Comparison of ENCODE assay signal across 8 cellular contexts in genomic region chr17:45433136-45433535, GRCh38. TPM values are rescaled to one million over a fixed set of nuclear protein-coding genes. Genes with fewer than 3 reads are reported as not detected.
DNase-seq lines count a peak whose midpoint lies in the region; ATAC-seq and TF ChIP-seq lines count a peak whose summit lies in the region.

No MANE protein-coding gene starts in this region.

- peak overlapping the region; percentile 64 to 73 (median 70) for H3K27ac Mint-ChIP-seq in IgD-negative memory B cell
- H3K27ac Mint-ChIP-seq in naive thymus-derived CD8-positive, alpha-beta T cell: peak overlapping the region in 4 of 10 donors; percentile 46 to 84 (median 66)

- H3K27ac ChIP-seq in BLaER1 treated with 17β-estradiol and CSF1 and Interleukin-3, amounts not matched to agents 10 nM and 100 nM: peak overlapping the region in 9 of 11 experiments; percentile 29 to 87 (median 74); a peak in 17 of 22 replicates
- peak overlapping the region; percentile 89 for H3K27ac ChIP-seq in colonic mucosa

- H3K36me3 ChIP-seq in BLaER1 treated with 17β-estradiol and CSF1 and Interleukin-3, amounts not matched to agents 10 nM and 100 nM: peaks cover 0 to 35% (median 26%) of the 10 kb centered on the region in 11 experiments; a peak in 17 of 22 replicates
- no peaks in the 10 kb centered on the region for H3K36me3 ChIP-seq in colonic mucosa

- peak overlapping the region; percentile 97 to 100 (median 99) for H3K4me2 ChIP-seq in BLaER1 treated with 17β-estradiol and CSF1 and Interleukin-3, amounts not matched to agents 10 nM and 100 nM

- intact Hi-C loops in colonic mucosa (cut with DNase I): no loop called here

- peaks cover 0 to 49% (median 22%) of the 10 kb centered on the region in 11 experiments; a peak in 14 of 22 replicates for H4K20me1 ChIP-seq in BLaER1 treated with 17β-estradiol and CSF1 and Interleukin-3, amounts not matched to agents 10 nM and 100 nM

- peaks cover 15 to 22% (median 19%) of the 10 kb centered on the region in 3 donors for H3K4me1 Mint-ChIP-seq in IgD-negative memory B cell
- H3K4me1 Mint-ChIP-seq in naive thymus-derived CD8-positive, alpha-beta T cell: peaks cover 7 to 29% (median 20%) of the 10 kb centered on the region in 4 donors

- no peaks in the 10 kb centered on the region for H3K27me3 Mint-ChIP-seq in IgD-negative memory B cell
- H3K27me3 Mint-ChIP-seq in naive thymus-derived CD8-positive, alpha-beta T cell: no peaks in the 10 kb centered on the region

- no peak for ATAC-seq in naive thymus-derived CD8-positive, alpha-beta T cell
- no peak for ATAC-seq in GM19455 (IDR thresholded peaks at IDR 0.05; ENCODE audit: unreplicated experiment)
- no peak for ATAC-seq in HG03442 (IDR thresholded peaks at IDR 0.05; ENCODE audit: unreplicated experiment)

- no peaks in the 10 kb centered on the region for H3K9me3 ChIP-seq in BLaER1 treated with 17β-estradiol and CSF1 and Interleukin-3, amounts not matched to agents 10 nM and 100 nM (replicated peaks in 1 of 11)
- H3K9me3 ChIP-seq in colonic mucosa: no peaks in the 10 kb centered on the region

- H3K4me3 Mint-ChIP-seq in IgD-negative memory B cell: peak overlapping the region; percentile 39 to 89 (median 68)
- H3K4me3 Mint-ChIP-seq in naive thymus-derived CD8-positive, alpha-beta T cell: peak overlapping the region; percentile 46 to 86 (median 70)

- DNase-seq in colonic mucosa (no peak), OCI-M1 (lab: John Stamatoyannopoulos, UW) (no peak), foreskin fibroblast (no peak)
- peak in 1 of 10 donors; percentile 27 for DNase-seq in naive thymus-derived CD8-positive, alpha-beta T cell

- peak overlapping the region in 8 of 10 experiments; percentile 61 to 80 (median 71); a peak in 10 of 20 replicates for H3K4me3 ChIP-seq in BLaER1 treated with 17β-estradiol and CSF1 and Interleukin-3, amounts not matched to agents 10 nM and 100 nM
- peak overlapping the region; percentile 65 for H3K4me3 ChIP-seq in colonic mucosa
- no peak overlapping the region for H3K4me3 ChIP-seq in foreskin fibroblast (ENCODE audit: low read depth in 1 of 2, low read length in 2 of 2)

- H3K36me3 Mint-ChIP-seq in IgD-negative memory B cell: no peaks in the 10 kb centered on the region
- peaks cover 0 to 9% (median 0%) of the 10 kb centered on the region in 3 donors for H3K36me3 Mint-ChIP-seq in naive thymus-derived CD8-positive, alpha-beta T cell

- TF ChIP-seq CTCF in colonic mucosa (IDR thresholded peaks at IDR 0.05) (no peak), foreskin fibroblast (IDR thresholded peaks at IDR 0.05; ENCODE audit: low read depth, low read length) (no peak)

- POLR2A ChIA-PET in naive thymus-derived CD8-positive, alpha-beta T cell (lab: Charles Lee): no interaction called here

- H3K9me3 Mint-ChIP-seq in IgD-negative memory B cell: no peaks in the 10 kb centered on the region
- H3K9me3 Mint-ChIP-seq in naive thymus-derived CD8-positive, alpha-beta T cell: no peaks in the 10 kb centered on the region

- peak overlapping the region in 9 of 11 experiments; percentile 45 to 85 (median 79); a peak in 13 of 22 replicates for H3K9ac ChIP-seq in BLaER1 treated with 17β-estradiol and CSF1 and Interleukin-3, amounts not matched to agents 10 nM and 100 nM
- H3K9ac ChIP-seq in colonic mucosa (ENCODE audit: low read depth in 2 of 2, low read length in 2 of 2): peak overlapping the region; percentile 54 to 84

- no peaks in the 10 kb centered on the region; a peak in 1 of 22 replicates for H3K27me3 ChIP-seq in BLaER1 treated with 17β-estradiol and CSF1 and Interleukin-3, amounts not matched to agents 10 nM and 100 nM
- H3K27me3 ChIP-seq in colonic mucosa: no peaks in the 10 kb centered on the region

- peaks cover 64 to 97% (median 93%) of the 10 kb centered on the region in 10 experiments for H3K4me1 ChIP-seq in BLaER1 treated with 17β-estradiol and CSF1 and Interleukin-3, amounts not matched to agents 10 nM and 100 nM
- peaks cover 5% of the 10 kb centered on the region for H3K4me1 ChIP-seq in colonic mucosa

RNA-seq across cellular contexts. Expression of gene ARHGAP27, which starts 0.5 kb away (rescaled TPM):
- 65.3 TPM for polyA plus RNA-seq in IgD-negative memory B cell
- 100 to 1,000 TPM; 107 to 165 TPM for total RNA-seq in colonic mucosa
- 100 to 1,000 TPM; 101 to 102 TPM for total RNA-seq in naive thymus-derived CD8-positive, alpha-beta T cell
- 10 to 100 TPM; 17.3 to 31.1 (median 19.8) TPM for polyA plus RNA-seq in naive thymus-derived CD8-positive, alpha-beta T cell

RNA-seq across cellular contexts. Expression of gene PLEKHM1, which starts 57.4 kb away (rescaled TPM):
- 15.8 TPM for polyA plus RNA-seq in IgD-negative memory B cell
- total RNA-seq in colonic mucosa: 10 to 100 TPM; 50.7 to 61.3 TPM
- 10 to 100 TPM; 78.0 to 92.7 TPM for total RNA-seq in naive thymus-derived CD8-positive, alpha-beta T cell
- 10 to 100 TPM; 12.4 to 14.7 (median 12.8) TPM for polyA plus RNA-seq in naive thymus-derived CD8-positive, alpha-beta T cell

Comparison
In these comparisons a context has a peak if more than half of its experiments do, and no peak if none do; other contexts are left out.
1. H3K4me3 ChIP-seq: peak in BLaER1 treated with 17β-estradiol and CSF1 and Interleukin-3, amounts not matched to agents 10 nM and 100 nM (8 of 10) and colonic mucosa (single experiment); none in foreskin fibroblast (0 of 2).